8 cellular contexts compared by ENCODE assay signal in the genomic region with DNA sequence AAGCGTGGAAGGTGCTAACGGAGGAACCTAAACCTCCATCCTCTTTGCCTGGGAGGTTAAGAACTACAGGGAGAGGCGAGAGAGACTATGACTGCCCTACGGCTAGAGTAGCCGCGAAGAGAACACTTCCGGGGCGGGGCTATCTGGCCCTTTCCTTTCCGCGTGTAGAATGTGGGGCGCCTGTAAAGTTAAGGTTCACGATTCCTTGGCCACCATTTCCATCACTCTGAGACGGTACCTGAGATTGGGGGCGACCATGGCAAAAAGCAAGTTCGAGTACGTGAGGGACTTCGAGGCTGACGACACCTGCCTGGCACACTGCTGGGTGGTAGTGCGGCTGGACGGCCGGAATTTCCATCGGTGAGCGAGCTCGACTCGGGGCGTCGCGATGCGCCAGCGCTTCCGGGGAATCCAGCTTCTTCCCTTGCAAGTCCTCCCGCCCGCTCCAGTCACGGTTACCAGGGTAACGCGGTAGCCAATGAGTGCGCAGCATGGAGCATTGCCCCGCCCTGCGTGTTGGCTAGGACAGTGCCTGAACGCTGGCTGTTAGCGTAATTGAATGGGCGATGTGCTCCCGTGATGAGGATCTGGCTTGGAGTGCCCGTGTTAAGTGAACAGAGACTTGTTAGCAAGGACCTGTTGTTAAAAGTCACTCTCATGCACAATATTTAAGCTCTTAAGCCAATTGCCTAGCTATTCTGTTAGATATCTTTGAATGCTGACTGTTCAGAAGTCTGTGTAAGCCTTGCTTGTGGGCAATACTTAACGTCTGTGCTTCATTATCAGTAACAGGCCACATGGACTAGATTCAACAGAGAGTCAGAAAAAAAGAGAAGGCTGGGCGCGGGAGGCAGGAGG. TPM values are rescaled to one million over a fixed set of nuclear protein-coding genes. Genes with fewer than 3 reads are reported as not detected.
A peak's percentile ranks its signal among the peaks of the same experiment; 100 is the strongest.
DNase-seq lines count a peak whose midpoint lies in the region; ATAC-seq and TF ChIP-seq lines count a peak whose summit lies in the region.

A gene (plus strand): TSS at position 149 of the 858 bp plus-strand sequence. CDS start 21 bp downstream, at position 170.

- H3K36me3 Mint-ChIP-seq in CD14-positive monocyte = peaks cover 31 to 37% of the 10 kb centered on the region in 2 donors

- intact Hi-C loops in CD14-positive monocyte (cut with micrococcal nuclease) = loop anchor here in 1 of 2 donors (5.0 kb wide), 2 partner anchors 59 to 239 kb away; a partner anchor contains a TSS

- 3% methylated on average over 47 of the region's 47 CpGs for WGBS in liver

- H3K9me3 Mint-ChIP-seq in CD14-positive monocyte = no peaks in the 10 kb centered on the region

- no peaks in the 10 kb centered on the region for H3K9me3 ChIP-seq in liver (ENCODE audit: control insufficient read depth in 4 of 4, low read length in 3 of 4)

- H3K4me1 ChIP-seq in liver (ENCODE audit: control insufficient read depth in 4 of 4, insufficient read depth in 4 of 4, low read length in 3 of 4) = peaks cover 0 to 10% (median 5%) of the 10 kb centered on the region in 4 donors

- H3K4me3 Mint-ChIP-seq in CD14-positive monocyte = peak within 1 kb of the TSS; percentile 97

- TF ChIP-seq CTCF in CD14-positive monocyte (IDR thresholded peaks at IDR 0.05) = no peak
- TF ChIP-seq CTCF in liver (IDR thresholded peaks at IDR 0.05; ENCODE audit: low read depth, low read length, missing input control) = no peak

- H3K27ac ChIP-seq in liver (ENCODE audit: low read depth in 1 of 2, low read length in 2 of 2) = peak within 1 kb of the TSS; percentile 94 to 97

- peak within 1 kb of the TSS; percentile 84 to 86 for H3K9ac ChIP-seq in liver (ENCODE audit: low read depth in 1 of 2, low read length in 2 of 2)

- H3K27ac Mint-ChIP-seq in CD14-positive monocyte = peak within 1 kb of the TSS; percentile 98 to 100 (median 99)

- peak in 1 of 2 donors; percentile 34 for TF ChIP-seq RAD21 in liver (IDR thresholded peaks at IDR 0.05)

- DNase-seq in CD14-positive monocyte (ENCODE audit: low spot score) (peak; percentile 98), NCI-H82 (lab: John Stamatoyannopoulos, UW) (peak; percentile 97), dermis microvascular lymphatic vessel endothelial cell (ENCODE audit: low read depth in 2 of 2) (peak; percentile 89 to 94)
- peak; percentile 99 to 100 for DNase-seq in activated CD4-positive, alpha-beta T cell treated with anti-CD3 and anti-CD28 coated beads, Interleukin-2, amount 50 U/mL, for 48 hours
- peak; percentile 99 for DNase-seq in stimulated activated CD4-positive, alpha-beta T cell treated with anti-CD3 and anti-CD28 coated beads, Interleukin-4, amount 100 ng/mL, for 24 hours

- peaks cover 0 to 2% (median 0%) of the 10 kb centered on the region in 3 donors for H3K27me3 Mint-ChIP-seq in CD14-positive monocyte (ENCODE audit: low read depth in 3 of 3)

- H3K4me1 Mint-ChIP-seq in CD14-positive monocyte = peaks cover 8% of the 10 kb centered on the region

- ATAC-seq in GM19397 (IDR thresholded peaks at IDR 0.05; ENCODE audit: unreplicated experiment) (peak; percentile 97), HG03571 (IDR thresholded peaks at IDR 0.05; ENCODE audit: unreplicated experiment) (peak; percentile 89)

- H3K27me3 ChIP-seq in liver (ENCODE audit: control insufficient read depth in 4 of 4, insufficient read depth in 4 of 4, low read length in 3 of 4) = no peaks in the 10 kb centered on the region

- H3K36me3 ChIP-seq in liver (ENCODE audit: control insufficient read depth in 4 of 4, insufficient read depth in 3 of 4, low read depth in 1 of 4, low read length in 3 of 4) = peaks cover 5 to 19% (median 8%) of the 10 kb centered on the region in 4 donors

- H3K4me3 ChIP-seq in liver (ENCODE audit: low read depth in 1 of 3, low read length in 3 of 3) = peak within 1 kb of the TSS; percentile 60 to 99 (median 97)

TF ChIP-seq in liver, 16 proteins besides CTCF, POLR2A, EP300 and RAD21:
- TF ChIP-seq GABPA (IDR thresholded peaks at IDR 0.05 in 1 of 2, conservative IDR thresholded peaks at IDR 0.05 in 1 of 2) = peak; percentile 72 to 93
- TF ChIP-seq HNF4G (IDR thresholded peaks at IDR 0.05) = no peak
- TF ChIP-seq, protein P1, sequence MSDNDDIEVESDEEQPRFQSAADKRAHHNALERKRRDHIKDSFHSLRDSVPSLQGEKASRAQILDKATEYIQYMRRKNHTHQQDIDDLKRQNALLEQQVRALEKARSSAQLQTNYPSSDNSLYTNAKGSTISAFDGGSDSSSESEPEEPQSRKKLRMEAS (IDR thresholded peaks at IDR 0.05) = peak; percentile 77
- peak; percentile 87 for TF ChIP-seq TAF1 (conservative IDR thresholded peaks at IDR 0.05)
- peak; percentile 91 for TF ChIP-seq YY1 (IDR thresholded peaks at IDR 0.05)
- TF ChIP-seq, protein P2, sequence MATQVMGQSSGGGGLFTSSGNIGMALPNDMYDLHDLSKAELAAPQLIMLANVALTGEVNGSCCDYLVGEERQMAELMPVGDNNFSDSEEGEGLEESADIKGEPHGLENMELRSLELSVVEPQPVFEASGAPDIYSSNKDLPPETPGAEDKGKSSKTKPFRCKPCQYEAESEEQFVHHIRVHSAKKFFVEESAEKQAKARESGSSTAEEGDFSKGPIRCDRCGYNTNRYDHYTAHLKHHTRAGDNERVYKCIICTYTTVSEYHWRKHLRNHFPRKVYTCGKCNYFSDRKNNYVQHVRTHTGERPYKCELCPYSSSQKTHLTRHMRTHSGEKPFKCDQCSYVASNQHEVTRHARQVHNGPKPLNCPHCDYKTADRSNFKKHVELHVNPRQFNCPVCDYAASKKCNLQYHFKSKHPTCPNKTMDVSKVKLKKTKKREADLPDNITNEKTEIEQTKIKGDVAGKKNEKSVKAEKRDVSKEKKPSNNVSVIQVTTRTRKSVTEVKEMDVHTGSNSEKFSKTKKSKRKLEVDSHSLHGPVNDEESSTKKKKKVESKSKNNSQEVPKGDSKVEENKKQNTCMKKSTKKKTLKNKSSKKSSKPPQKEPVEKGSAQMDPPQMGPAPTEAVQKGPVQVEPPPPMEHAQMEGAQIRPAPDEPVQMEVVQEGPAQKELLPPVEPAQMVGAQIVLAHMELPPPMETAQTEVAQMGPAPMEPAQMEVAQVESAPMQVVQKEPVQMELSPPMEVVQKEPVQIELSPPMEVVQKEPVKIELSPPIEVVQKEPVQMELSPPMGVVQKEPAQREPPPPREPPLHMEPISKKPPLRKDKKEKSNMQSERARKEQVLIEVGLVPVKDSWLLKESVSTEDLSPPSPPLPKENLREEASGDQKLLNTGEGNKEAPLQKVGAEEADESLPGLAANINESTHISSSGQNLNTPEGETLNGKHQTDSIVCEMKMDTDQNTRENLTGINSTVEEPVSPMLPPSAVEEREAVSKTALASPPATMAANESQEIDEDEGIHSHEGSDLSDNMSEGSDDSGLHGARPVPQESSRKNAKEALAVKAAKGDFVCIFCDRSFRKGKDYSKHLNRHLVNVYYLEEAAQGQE (IDR thresholded peaks at IDR 0.05) = peak; percentile 72
- TF ChIP-seq, protein P3, sequence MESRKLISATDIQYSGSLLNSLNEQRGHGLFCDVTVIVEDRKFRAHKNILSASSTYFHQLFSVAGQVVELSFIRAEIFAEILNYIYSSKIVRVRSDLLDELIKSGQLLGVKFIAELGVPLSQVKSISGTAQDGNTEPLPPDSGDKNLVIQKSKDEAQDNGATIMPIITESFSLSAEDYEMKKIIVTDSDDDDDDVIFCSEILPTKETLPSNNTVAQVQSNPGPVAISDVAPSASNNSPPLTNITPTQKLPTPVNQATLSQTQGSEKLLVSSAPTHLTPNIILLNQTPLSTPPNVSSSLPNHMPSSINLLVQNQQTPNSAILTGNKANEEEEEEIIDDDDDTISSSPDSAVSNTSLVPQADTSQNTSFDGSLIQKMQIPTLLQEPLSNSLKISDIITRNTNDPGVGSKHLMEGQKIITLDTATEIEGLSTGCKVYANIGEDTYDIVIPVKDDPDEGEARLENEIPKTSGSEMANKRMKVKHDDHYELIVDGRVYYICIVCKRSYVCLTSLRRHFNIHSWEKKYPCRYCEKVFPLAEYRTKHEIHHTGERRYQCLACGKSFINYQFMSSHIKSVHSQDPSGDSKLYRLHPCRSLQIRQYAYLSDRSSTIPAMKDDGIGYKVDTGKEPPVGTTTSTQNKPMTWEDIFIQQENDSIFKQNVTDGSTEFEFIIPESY (IDR thresholded peaks at IDR 0.05) = no peak
- TF ChIP-seq FOXA2 (IDR thresholded peaks at IDR 0.05) = no peak
- TF ChIP-seq SP1 (IDR thresholded peaks at IDR 0.05) = peak; percentile 72
- TF ChIP-seq RXRA (IDR thresholded peaks at IDR 0.05) = peak; percentile 54 to 57
- TF ChIP-seq JUND (IDR thresholded peaks at IDR 0.05) = peak; percentile 28 to 32
- TF ChIP-seq, protein P4, sequence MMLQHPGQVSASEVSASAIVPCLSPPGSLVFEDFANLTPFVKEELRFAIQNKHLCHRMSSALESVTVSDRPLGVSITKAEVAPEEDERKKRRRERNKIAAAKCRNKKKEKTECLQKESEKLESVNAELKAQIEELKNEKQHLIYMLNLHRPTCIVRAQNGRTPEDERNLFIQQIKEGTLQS (IDR thresholded peaks at IDR 0.05) = no peak
- peak; percentile 40 to 51 for TF ChIP-seq HNF4A (conservative IDR thresholded peaks at IDR 0.05)
- peak in 1 of 2 donors; percentile 46 for TF ChIP-seq EGR1 (IDR thresholded peaks at IDR 0.05; ENCODE audit: low read depth in 2 of 2)
- TF ChIP-seq NR2F2 (IDR thresholded peaks at IDR 0.05) = peak; percentile 56
- TF ChIP-seq FOXA1 (IDR thresholded peaks at IDR 0.05) = no peak
TF ChIP-seq in liver: peak in this region for 11.

RNA-seq across cellular contexts. Expression of the gene that starts here (rescaled TPM):
- polyA plus RNA-seq in CD14-positive monocyte (1 to 10 TPM; 7.6 TPM), liver (1 to 10 TPM; 3.9 to 4.2 TPM)
- total RNA-seq in dermis microvascular lymphatic vessel endothelial cell (9.0 and 9.9 TPM in 2 replicates), liver (10 to 100 TPM in 1 of 2 donors, 1 to 10 TPM in 1; 6.4 to 12.6 TPM)

Comparison
In these comparisons a context has a peak if more than half of its experiments do, and no peak if none do; other contexts are left out.
1. Peak in every context shown above with its lines: DNase-seq, ATAC-seq, H3K4me3 ChIP-seq and H3K27ac ChIP-seq.